ENCODE assay signal across 8 cellular contexts in the genomic region with DNA sequence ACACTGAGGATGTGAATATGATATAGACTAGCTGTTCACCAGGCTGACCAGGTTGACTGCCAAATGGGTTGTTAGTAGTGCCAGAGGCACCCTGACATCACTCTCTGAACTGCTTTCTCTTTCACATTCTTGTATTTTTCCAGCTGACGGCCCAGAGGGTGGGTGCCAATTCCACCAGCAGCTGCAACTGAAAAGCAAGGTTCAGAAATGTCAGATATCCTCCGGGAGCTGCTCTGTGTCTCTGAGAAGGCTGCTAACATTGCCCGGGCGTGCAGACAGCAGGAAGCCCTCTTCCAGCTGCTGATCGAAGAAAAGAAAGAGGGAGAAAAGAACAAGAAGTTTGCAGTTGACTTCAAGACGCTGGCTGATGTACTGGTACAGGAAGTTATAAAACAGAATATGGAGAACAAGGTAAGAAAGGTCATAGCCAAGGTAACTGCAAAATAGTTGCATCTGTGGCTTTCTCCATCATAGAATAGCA. TPM values are rescaled to one million over a fixed set of nuclear protein-coding genes. Genes with fewer than 3 reads are reported as not detected.
DNase-seq lines count a peak whose midpoint lies in the region; ATAC-seq and TF ChIP-seq lines count a peak whose summit lies in the region.

No MANE protein-coding gene starts in this region.

- H3K9me3 ChIP-seq in DOHH2 (ENCODE audit: control insufficient read depth, insufficient read depth, low read length) (no peaks in the 10 kb centered on the region), Loucy (ENCODE audit: insufficient read depth, low read depth, low read length) (no peaks in the 10 kb centered on the region), uterus (no peaks in the 10 kb centered on the region)

- TF ChIP-seq CTCF in DOHH2 (IDR thresholded peaks at IDR 0.05; ENCODE audit: low read depth, low read length, poor library complexity, severe bottlenecking): no peak
- no peak for TF ChIP-seq CTCF in Loucy (conservative IDR thresholded peaks at IDR 0.05; ENCODE audit: low read length)
- TF ChIP-seq CTCF in neural crest cell (conservative IDR thresholded peaks at IDR 0.05): no peak
- TF ChIP-seq CTCF in uterus (IDR thresholded peaks at IDR 0.05): no peak

- H3K4me3 ChIP-seq in DOHH2 (ENCODE audit: low read length) (no peak overlapping the region), Loucy (ENCODE audit: low read length, poor library complexity, severe bottlenecking) (peak overlapping the region; percentile 69), uterus (no peak overlapping the region)

- no peaks in the 10 kb centered on the region for H3K4me1 ChIP-seq in DOHH2 (ENCODE audit: control insufficient read depth, low read length)
- H3K4me1 ChIP-seq in Loucy (ENCODE audit: insufficient read depth, low read length, poor library complexity, severe bottlenecking): peaks cover 11% of the 10 kb centered on the region
- H3K4me1 ChIP-seq in uterus: no peaks in the 10 kb centered on the region

- H3K36me3 ChIP-seq in DOHH2 (ENCODE audit: control insufficient read depth, low read length) (no peaks in the 10 kb centered on the region), Loucy (ENCODE audit: insufficient read depth, low read length) (no peaks in the 10 kb centered on the region; the same call in 1 of the 2 replicates), uterus (no peaks in the 10 kb centered on the region)

- H3K4me2 ChIP-seq in DOHH2 (ENCODE audit: low read length) (peak overlapping the region; percentile 33), Loucy (ENCODE audit: low read depth, low read length, poor library complexity, severe bottlenecking) (peak overlapping the region; percentile 77)

- peak; percentile 17 for DNase-seq in activated T-cell treated with anti-CD3 and anti-CD28 coated beads for 4 hours
- DNase-seq in fibroblast of gingiva (ENCODE audit: low read depth): peak; percentile 71
- DNase-seq in neural crest cell (ENCODE audit: low read depth, low spot score): no peak
- peak; percentile 44 to 67 for DNase-seq in uterus
- no peak for DNase-seq in HUDEP-2 (lab: John Stamatoyannopoulos, UW; ENCODE audit: unreplicated experiment in 76 of 76)

- no peak for TF ChIP-seq POLR2A in uterus (IDR thresholded peaks at IDR 0.05)

- no peaks in the 10 kb centered on the region for H3K9me3 Mint-ChIP-seq in neural crest cell

- H3K27me3 Mint-ChIP-seq in neural crest cell (ENCODE audit: low read depth): no peaks in the 10 kb centered on the region

- H3K79me2 ChIP-seq in DOHH2 (ENCODE audit: control insufficient read depth, low read length) (no peaks in the 10 kb centered on the region), Loucy (ENCODE audit: insufficient read depth, low read length) (no peaks in the 10 kb centered on the region)

- H3K27ac Mint-ChIP-seq in neural crest cell (ENCODE audit: unreplicated experiment): peak overlapping the region; percentile 59

- no peaks in the 10 kb centered on the region for H3K27me3 ChIP-seq in DOHH2 (ENCODE audit: control insufficient read depth, low read length)
- H3K27me3 ChIP-seq in Loucy (ENCODE audit: insufficient read depth, low read length, poor library complexity, severe bottlenecking): no peaks in the 10 kb centered on the region
- H3K27me3 ChIP-seq in uterus: no peaks in the 10 kb centered on the region

- ATAC-seq in GM21526 (IDR thresholded peaks at IDR 0.05; ENCODE audit: low FRiP score, unreplicated experiment): peak; percentile 91

- no peaks in the 10 kb centered on the region for H3F3A ChIP-seq in DOHH2 (ENCODE audit: control insufficient read depth, insufficient read depth)
- no peaks in the 10 kb centered on the region for H3F3A ChIP-seq in Loucy (ENCODE audit: low read depth)

- no peak overlapping the region for H3K4me3 Mint-ChIP-seq in neural crest cell

- peaks cover 2% of the 10 kb centered on the region for H3K36me3 Mint-ChIP-seq in neural crest cell (ENCODE audit: low read depth)

- peaks cover 11% of the 10 kb centered on the region for H3K4me1 Mint-ChIP-seq in neural crest cell

- no peak overlapping the region for H3K27ac ChIP-seq in DOHH2 (ENCODE audit: low read depth, low read length)
- H3K27ac ChIP-seq in uterus: peak overlapping the region; percentile 48 to 79

- H4K20me1 ChIP-seq in DOHH2 (ENCODE audit: control insufficient read depth, insufficient read depth, low read depth, low read length) (no peaks in the 10 kb centered on the region), Loucy (ENCODE audit: insufficient read depth, low read length, poor library complexity, severe bottlenecking) (no peaks in the 10 kb centered on the region)

- no peaks in the 10 kb centered on the region for H3K9me2 ChIP-seq in DOHH2 (replicated peaks; ENCODE audit: control insufficient read depth, low read length)
- H3K9me2 ChIP-seq in Loucy (replicated peaks; ENCODE audit: low read depth, low read length): no peaks in the 10 kb centered on the region

- peak overlapping the region; percentile 90 for H2AFZ ChIP-seq in Loucy (ENCODE audit: low read length)

- intact Hi-C loops in uterus (cut with DNase I; ENCODE audit: low total_unique reads): no loop called here

- H3K9ac ChIP-seq in Loucy (ENCODE audit: low read depth, low read length, poor library complexity, severe bottlenecking): peak overlapping the region; percentile 64

RNA-seq across cellular contexts. Expression of a gene that starts 16.5 kb away (rescaled TPM):
- total RNA-seq in neural crest cell (14.3 and 15.3 TPM in 2 replicates), uterus (10 to 100 TPM in 3 of 4 donors, 1 to 10 TPM in 1; 2.1 to 40.2 (median 23.5) TPM)

RNA-seq across cellular contexts. Expression of a gene that starts 40.3 kb away (rescaled TPM):
- total RNA-seq in neural crest cell: 32.6 and 33.7 TPM in 2 replicates
- 10 to 100 TPM in 3 of 4 donors, 1 to 10 TPM in 1; 9.1 to 53.9 (median 26.9) TPM for total RNA-seq in uterus

RNA-seq across cellular contexts. Expression of a gene that starts 48.2 kb away (rescaled TPM):
- 1.5 and 2.1 TPM in 2 replicates for total RNA-seq in neural crest cell
- total RNA-seq in uterus: 10 to 100 TPM in 3 of 4 donors, 1 to 10 TPM in 1; 3.6 to 30.3 (median 28.4) TPM

Comparison
In these comparisons a context has a peak if more than half of its experiments do, and no peak if none do; other contexts are left out.
1. DNase-seq: peak in activated T-cell treated with anti-CD3 and anti-CD28 coated beads for 4 hours (single experiment), fibroblast of gingiva (single experiment) and uterus (2 of 2); none in neural crest cell (single experiment) and HUDEP-2 (0 of 76).